In the genomic region with DNA sequence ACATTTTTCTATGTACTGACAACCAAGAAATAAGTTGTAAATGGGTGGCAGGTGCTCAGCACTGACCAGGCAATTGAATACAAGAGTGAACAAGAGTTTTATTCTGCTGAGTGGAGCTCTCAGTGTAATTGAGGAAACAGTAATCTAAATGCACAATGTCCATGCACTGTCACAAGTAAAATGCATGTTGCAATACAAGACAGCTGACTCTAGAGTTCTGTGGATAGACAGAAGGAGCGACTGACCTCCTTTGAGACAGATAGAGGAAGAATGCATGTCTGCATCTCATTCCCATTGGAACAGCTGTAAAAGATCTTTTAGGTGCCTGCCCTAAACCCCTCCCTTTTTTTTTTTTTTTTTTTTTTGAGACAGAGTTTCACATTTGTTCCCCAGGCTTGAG, we compare ENCODE assay signal across 25 cellular contexts.
"Had no signal": no experiment of that assay in that cellular context is flagged by ENCODE, and none has a peak within 500 bp of the region (broad histone marks: within the 10 kb centered on the region; RNA-seq: fewer than 3 reads in every experiment).

No MANE protein-coding gene starts in this region.

- H3K27ac ChIP-seq: ascending aorta, cardiac muscle cell had no signal

- H3K4me3 ChIP-seq: ascending aorta, cardiac muscle cell, K562 had no signal

- H3K36me3 ChIP-seq: ascending aorta, cardiac muscle cell had no signal

- DNase-seq: activated CD4-positive, alpha-beta T cell treated with anti-CD3 and anti-CD28 coated beads for 36 hours; activated CD4-positive, alpha-beta T cell treated with anti-CD3 and anti-CD28 coated beads, Interleukin-2, amount 10 ng/mL, durations not matched to agents 7 days and 5 days; activated CD4-positive, alpha-beta T cell treated with anti-CD3 and anti-CD28 coated beads, Interleukin-2, amount 50 U/mL, for 48 hours; activated CD8-positive, alpha-beta T cell treated with anti-CD3 and anti-CD28 coated beads, Interleukin-2, amount 10 ng/mL, durations not matched to agents 7 days and 5 days; activated gamma-delta T cell; activated naive CD4-positive, alpha-beta T cell treated with Interleukin-2 at 50 U/mL for 16 hours; activated naive CD8-positive, alpha-beta T cell treated with anti-CD3 and anti-CD28 coated beads, Interleukin-2, amount 10 ng/mL, durations not matched to agents 7 days and 5 days; activated T-cell treated with anti-CD3 and anti-CD28 coated beads, Interleukin-2, amount 50 U/mL, for 24 hours; IMR-90; NCI-H1105; NCI-H1417 treated with DMSO at 0.1 percent for 48 hours; NCI-H187 treated with DMSO at 0.1 percent for 48 hours; NCI-H2081; NCI-H345; NCI-H526 treated with DMSO at 0.1 percent for 48 hours; NCI-H774; RPMI8226; SK-N-SH had no signal

- ATAC-seq: activated CD4-positive, alpha-beta T cell treated with anti-CD3 and anti-CD28 coated beads for 36 hours; activated CD4-positive, CD25-positive, alpha-beta regulatory T cell treated with anti-CD3 and anti-CD28 coated beads, Interleukin-2, amount 50 U/mL, for 24 hours; activated CD8-positive, alpha-beta T cell treated with anti-CD3 and anti-CD28 coated beads, Interleukin-2, amount 10 ng/mL, durations not matched to agents 7 days and 5 days; K562; Panc1; WTC11 had no signal

- H3K27me3 ChIP-seq: ascending aorta, cardiac muscle cell had no signal

- FAIRE-seq: K562, TTC549 had no signal

- H3K9ac ChIP-seq: SK-N-SH had no signal

- H3K9me3 ChIP-seq: ascending aorta, SK-N-SH had no signal
